8 cellular contexts compared by ENCODE assay signal in genomic region chr12:122078141-122079037, GRCh38. TPM values are rescaled to one million over a fixed set of nuclear protein-coding genes. Genes with fewer than 3 reads are reported as not detected.
DNase-seq lines count a peak whose midpoint lies in the region; FAIRE-seq and TF ChIP-seq lines count a peak whose summit lies in the region.

TSS of gene MLXIP (plus strand) at chr12:122078756. CDS start at chr12:122078854, 98 bp downstream.

- no peak for FAIRE-seq in H54 (lab: Jason Lieb, UNC)

- H3K4me3 Mint-ChIP-seq in neural crest cell: peak within 1 kb of the TSS; percentile 89

- TF ChIP-seq CTCF in neural crest cell (conservative IDR thresholded peaks at IDR 0.05): no peak

- peaks cover 41% of the 10 kb centered on the region for H3K4me1 Mint-ChIP-seq in neural crest cell

- DNase-seq in EL (peak; percentile 92), H54 (ENCODE audit: insufficient read length, low spot score) (peak; percentile 94), M059J (ENCODE audit: low read depth) (peak; percentile 85), SHP77 treated with DMSO at 0.1 percent for 48 hours (lab: John Stamatoyannopoulos, UW) (peak; percentile 84), fibroblast of the conjunctiva (ENCODE audit: low read depth) (peak; percentile 84), neural crest cell (ENCODE audit: low read depth, low spot score) (peak; percentile 82), stromal cell of bone marrow (ENCODE audit: low read depth) (peak; percentile 85)
- DNase-seq in activated effector memory CD4-positive, alpha-beta T cell treated with anti-CD3 and anti-CD28 coated beads, Interleukin-2, amount 50 U/mL, for 16 hours: peak; percentile 96

- H3K27me3 Mint-ChIP-seq in neural crest cell (ENCODE audit: low read depth): peaks cover 20% of the 10 kb centered on the region

- H3K36me3 Mint-ChIP-seq in neural crest cell (ENCODE audit: low read depth): no peaks in the 10 kb centered on the region

- no peaks in the 10 kb centered on the region for H3K9me3 Mint-ChIP-seq in neural crest cell

- TF ChIP-seq POLR2A in H54 (IDR thresholded peaks at IDR 0.05; ENCODE audit: low read depth, low read length): peak; percentile 89

- peak within 1 kb of the TSS; percentile 89 for H3K27ac Mint-ChIP-seq in neural crest cell (ENCODE audit: unreplicated experiment)

RNA-seq across cellular contexts. Expression of gene MLXIP, which starts in this region (rescaled TPM):
- 3.2 and 7.7 TPM in 2 replicates for total RNA-seq in M059J (2014; rRNA removed; shearing (Covaris generic))
- 39.8 and 44.5 TPM in 2 replicates for total RNA-seq in neural crest cell

Comparison
In these comparisons a context has a peak if more than half of its experiments do, and no peak if none do; other contexts are left out.
1. Peak in every context shown above with its lines: DNase-seq.